1 cellular context compared by ENCODE assay signal in the genomic region with DNA sequence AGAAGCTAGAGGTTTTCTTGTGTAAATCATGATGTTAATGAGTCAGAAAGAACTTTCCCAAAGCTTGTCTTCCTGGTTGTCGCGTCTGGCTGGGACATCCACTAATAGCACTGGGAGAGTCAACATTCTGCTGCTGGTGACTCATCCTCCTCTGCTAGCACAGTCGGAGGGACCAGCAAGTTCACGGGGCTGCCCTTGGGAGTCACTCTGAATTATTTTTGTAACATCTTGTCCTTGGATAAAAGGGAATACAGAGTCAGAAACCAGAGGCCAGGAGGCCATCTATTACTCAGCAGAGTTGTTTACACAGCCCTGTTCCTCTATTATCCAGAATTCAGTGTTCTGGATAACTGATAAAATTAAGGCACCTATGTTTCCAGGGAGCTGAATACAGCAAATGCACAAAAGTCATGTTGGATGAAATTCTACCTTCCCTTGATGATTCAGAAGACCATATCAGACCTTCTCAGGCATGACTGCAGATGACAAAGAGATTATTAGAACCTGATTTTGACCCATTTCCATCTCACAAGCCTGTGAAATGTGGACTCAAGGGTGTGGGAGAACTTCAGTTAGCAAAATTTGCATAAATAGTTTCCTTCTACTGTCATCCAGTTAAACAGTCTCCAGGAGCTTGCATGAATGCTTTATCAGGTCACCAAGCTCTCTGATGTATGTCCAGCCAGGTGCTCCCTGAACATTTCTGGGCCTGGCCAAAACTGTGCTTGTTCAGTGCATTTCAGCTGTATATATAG.
TF ChIP-seq lines count a peak whose summit lies in the region.

No MANE protein-coding gene starts in this region.

TF ChIP-seq in IMR-90, 13 proteins besides CTCF, POLR2A, EP300 and RAD21 (continued from another document):
- peak; percentile 71; the same call in 1 of the 2 replicates for TF ChIP-seq BHLHE40 (IDR thresholded peaks at IDR 0.05; ENCODE audit: low read depth, low read length)
- 0 out of 2 replicates have a peak, but pooled peaks have one; percentile 25 for TF ChIP-seq MAFK (IDR thresholded peaks at IDR 0.05; ENCODE audit: low read depth, low read length)
- TF ChIP-seq, protein P1, sequence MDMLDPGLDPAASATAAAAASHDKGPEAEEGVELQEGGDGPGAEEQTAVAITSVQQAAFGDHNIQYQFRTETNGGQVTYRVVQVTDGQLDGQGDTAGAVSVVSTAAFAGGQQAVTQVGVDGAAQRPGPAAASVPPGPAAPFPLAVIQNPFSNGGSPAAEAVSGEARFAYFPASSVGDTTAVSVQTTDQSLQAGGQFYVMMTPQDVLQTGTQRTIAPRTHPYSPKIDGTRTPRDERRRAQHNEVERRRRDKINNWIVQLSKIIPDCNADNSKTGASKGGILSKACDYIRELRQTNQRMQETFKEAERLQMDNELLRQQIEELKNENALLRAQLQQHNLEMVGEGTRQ (IDR thresholded peaks at IDR 0.05; ENCODE audit: low read depth, low read length), result no peak
- 0 out of 2 replicates have a peak, but pooled peaks have one; percentile 85 for TF ChIP-seq CHD1 (IDR thresholded peaks at IDR 0.05; ENCODE audit: low read depth, low read length)
- TF ChIP-seq FOS (IDR thresholded peaks at IDR 0.05; ENCODE audit: low read depth, low read length), result peak; percentile 99
- no peak for TF ChIP-seq RCOR1 (IDR thresholded peaks at IDR 0.05; ENCODE audit: insufficient replicate concordance, low read length)
- no peak for TF ChIP-seq MAZ (IDR thresholded peaks at IDR 0.05; ENCODE audit: borderline replicate concordance, low read depth, low read length)
- TF ChIP-seq NFE2L2 (IDR thresholded peaks at IDR 0.05; ENCODE audit: low read depth, low read length), result no peak
- no peak for TF ChIP-seq RFX5 (IDR thresholded peaks at IDR 0.05; ENCODE audit: low read depth, low read length)
